Comparison of ENCODE assay signal across 8 cellular contexts in the genomic region with DNA sequence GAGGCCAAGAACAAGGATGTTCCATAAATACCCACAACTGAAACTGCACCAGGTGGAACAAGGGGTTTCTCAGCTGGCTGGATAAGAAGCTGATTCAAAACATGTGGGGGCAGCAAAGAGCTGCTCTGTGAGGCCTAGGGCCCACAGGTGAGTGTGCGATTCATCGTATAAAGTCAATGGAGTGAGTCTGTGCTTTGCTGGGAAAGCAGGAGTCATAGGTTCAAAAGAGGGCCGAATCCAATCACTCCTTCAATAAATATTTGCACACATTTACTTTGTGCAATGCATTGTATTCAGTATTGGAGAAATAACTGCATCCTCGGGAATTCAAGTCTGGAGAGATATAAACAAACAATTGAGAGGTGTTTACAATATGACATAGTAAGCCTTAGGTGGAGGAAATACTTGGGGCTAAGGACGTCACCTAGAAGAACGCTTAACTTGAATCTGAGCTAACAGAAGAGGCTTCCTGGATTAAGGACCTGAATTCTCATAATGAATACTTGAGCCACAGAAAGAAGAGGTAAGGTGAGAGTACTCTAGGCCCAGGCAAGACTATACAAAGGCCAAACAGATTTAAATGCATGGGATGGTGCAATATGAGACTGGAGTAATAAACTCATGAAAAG.
DNase-seq lines count a peak whose midpoint lies in the region; ATAC-seq and TF ChIP-seq lines count a peak whose summit lies in the region.

No MANE protein-coding gene starts in this region.

- H3K27me3 ChIP-seq in upper lobe of left lung: no peaks in the 10 kb centered on the region

- peak in 1 of 4 donors; percentile 72 for TF ChIP-seq EP300 in upper lobe of left lung (IDR thresholded peaks at IDR 0.05)

- H3K9me3 ChIP-seq in upper lobe of left lung: no peaks in the 10 kb centered on the region

- no peak overlapping the region for H3K4me3 ChIP-seq in upper lobe of left lung

- 45 to 49% methylated on average over 6 of the region's 6 CpGs for WGBS in upper lobe of left lung, 2 donors

- peak; percentile 66 for ATAC-seq in Right ventricle myocardium inferior
- peak; percentile 70 to 92 for ATAC-seq in upper lobe of left lung (ENCODE audit: low FRiP score in 2 of 2)

- H3K36me3 ChIP-seq in upper lobe of left lung: no peaks in the 10 kb centered on the region

- peaks cover 6 to 17% (median 13%) of the 10 kb centered on the region in 4 donors for H3K4me1 ChIP-seq in upper lobe of left lung

- H3K27ac ChIP-seq in upper lobe of left lung: peak overlapping the region; percentile 52 to 75 (median 64)

- DNase-seq in Right ventricle myocardium inferior (ENCODE audit: missing footprints) (no peak), cardiac septum (ENCODE audit: low spot score) (no peak), OCI-M1 (lab: John Stamatoyannopoulos, UW) (peak; percentile 38), glomerular visceral epithelial cell (ENCODE audit: extremely low spot score) (peak; percentile 57), upper lobe of left lung (peak in 1 of 2 donors; percentile 76), medulla oblongata (ENCODE audit: extremely low spot score) (no peak), hippocampal formation (lab: John Stamatoyannopoulos, UW) (no peak)
- DNase-seq in stimulated activated CD4-positive, alpha-beta T cell treated with anti-CD3 and anti-CD28 coated beads, Interleukin-4, amount 100 ng/mL, for 4 hours: no peak

- no peak for TF ChIP-seq POLR2A in upper lobe of left lung (IDR thresholded peaks at IDR 0.05)

- intact Hi-C loops in Right ventricle myocardium inferior (cut with DNase I): loop anchor here (1.0 to 5.0 kb wide), 2 partner anchors 69 to 124 kb away; no protein-coding TSS in a partner anchor
- intact Hi-C loops in cardiac septum (cut with DNase I): loop anchor here (5.0 kb wide), 3 partner anchors 69 to 134 kb away; no protein-coding TSS in a partner anchor

- peak in 5 of 6 experiments; percentile 16 to 57 (median 44) for TF ChIP-seq CTCF in upper lobe of left lung (IDR thresholded peaks at IDR 0.05)

Comparison
In these comparisons a context has a peak if more than half of its experiments do, and no peak if none do; other contexts are left out.
1. DNase-seq: peak in OCI-M1 (single experiment) and glomerular visceral epithelial cell (single experiment); none in Right ventricle myocardium inferior (single experiment), cardiac septum (single experiment), medulla oblongata (single experiment), stimulated activated CD4-positive, alpha-beta T cell treated with anti-CD3 and anti-CD28 coated beads, Interleukin-4, amount 100 ng/mL, for 4 hours (0 of 2) and hippocampal formation (0 of 2).